Comparison of ENCODE assay signal across 23 cellular contexts in the genomic region with DNA sequence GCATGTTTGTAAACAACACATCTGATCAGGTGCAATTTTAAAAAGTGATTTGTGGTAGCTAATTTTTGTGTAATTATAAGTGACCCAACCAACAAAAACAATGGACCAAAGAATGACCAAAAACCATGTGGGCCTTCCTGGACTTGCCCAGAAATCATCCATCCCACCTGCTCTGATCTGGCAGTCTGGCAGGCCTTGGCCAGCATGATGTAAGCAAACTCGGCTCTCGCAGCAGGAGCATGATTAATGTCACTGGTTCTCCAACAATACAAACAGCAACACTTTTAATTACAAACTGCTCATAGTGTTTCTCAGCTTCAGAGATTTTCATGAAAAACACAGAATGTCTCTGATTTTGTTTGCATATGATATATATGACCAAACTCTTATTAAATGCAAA. TPM values are rescaled to one million over a fixed set of nuclear protein-coding genes. Genes with fewer than 3 reads are reported as not detected.
DNase-seq lines count a peak whose midpoint lies in the region; ATAC-seq, FAIRE-seq and TF ChIP-seq lines count a peak whose summit lies in the region.
"Had no signal": no experiment of that assay in that cellular context is flagged by ENCODE, and none has a peak within 500 bp of the region (broad histone marks: within the 10 kb centered on the region; RNA-seq: fewer than 3 reads in every experiment).

No MANE protein-coding gene starts in this region.

- CTCF ChIA-PET in activated CD4-positive, alpha-beta memory T cell treated with anti-CD3 and anti-CD28 coated beads, Interleukin-2, amount 10 ng/mL, durations not matched to agents 7 days and 5 days (lab: Charles Lee), result interaction anchor here (1.2 to 1.7 kb wide), 2 partner anchors 50 to 182 kb away, joined by 3 to 7 read pairs; no protein-coding TSS in a partner anchor
- CTCF ChIA-PET in activated CD4-positive, alpha-beta memory T cell treated with anti-CD3 and anti-CD28 coated beads for 36 hours (lab: Charles Lee), result interaction anchor here (0.6 to 2.4 kb wide), 6 partner anchors 49 to 408 kb away, joined by 3 to 9 read pairs (median 4); no protein-coding TSS in a partner anchor
- CTCF ChIA-PET in H1 (lab: Charles Lee; ENCODE audit: partially characterized antibody), result interaction anchor here (1.3 kb wide), 2 partner anchors 19 to 50 kb away, joined by 3 read pairs; no protein-coding TSS in a partner anchor

- no peak overlapping the region for H3K4me3 Mint-ChIP-seq in activated CD4-positive, alpha-beta memory T cell treated with anti-CD3 and anti-CD28 coated beads, Interleukin-2, amount 10 ng/mL, durations not matched to agents 7 days and 5 days
- no peak overlapping the region for H3K4me3 Mint-ChIP-seq in activated CD4-positive, alpha-beta memory T cell treated with anti-CD3 and anti-CD28 coated beads for 36 hours
- peak overlapping the region; percentile 41 for H3K4me3 Mint-ChIP-seq in activated T-helper 17 cell treated with anti-CD3 and anti-CD28 coated beads, Interleukin-2, amount 50 U/mL, for 72 hours
- H3K4me3 Mint-ChIP-seq in activated CD4-positive, alpha-beta T cell treated with anti-CD3 and anti-CD28 coated beads, Interleukin-2, amount 10 ng/mL, durations not matched to agents 24 days and 14 days, result no peak overlapping the region
- H3K4me3 Mint-ChIP-seq: natural killer cell treated with Interleukin-12 subunit alpha and Interleukin-12 subunit beta and Interleukin-15 and Interleukin-18, amount 100 ng/mL, for 72 hours had no signal

- no peak overlapping the region for H3K4ac ChIP-seq in H1 (replicated peaks; ENCODE audit: insufficient read length, low read depth, low read length)

- intact Hi-C loops in activated CD4-positive, alpha-beta memory T cell treated with anti-CD3 and anti-CD28 coated beads for 36 hours (cut with micrococcal nuclease), result no loop called here
- intact Hi-C loops in thyroid gland (cut with DNase I), result no loop called here
- intact Hi-C loops in activated CD4-positive, alpha-beta T cell treated with anti-CD3 and anti-CD28 coated beads, Interleukin-2, amount 10 ng/mL, durations not matched to agents 24 days and 14 days (cut with micrococcal nuclease), result no loop called here

- DNase-seq in activated CD4-positive, alpha-beta memory T cell treated with anti-CD3 and anti-CD28 coated beads, Interleukin-2, amount 10 ng/mL, durations not matched to agents 7 days and 5 days, result no peak
- DNase-seq in activated CD4-positive, alpha-beta memory T cell treated with anti-CD3 and anti-CD28 coated beads for 36 hours, result no peak
- DNase-seq in H1 (ENCODE audit: low read depth in 1 of 2, low spot score in 2 of 2) (no peak), thyroid gland (peak in 1 of 2 donors; percentile 40), upper lobe of left lung (no peak)
- DNase-seq in activated CD8-positive, alpha-beta memory T cell treated with anti-CD3 and anti-CD28 coated beads, Interleukin-2, amount 50 U/mL, for 4 hours, result no peak
- DNase-seq in activated CD4-positive, alpha-beta T cell treated with anti-CD3 and anti-CD28 coated beads, Interleukin-2, amount 10 ng/mL, durations not matched to agents 24 days and 14 days, result no peak
- DNase-seq: activated CD4-positive, alpha-beta T cell treated with anti-CD3 and anti-CD28 coated beads, Interleukin-2, amount 50 U/mL, for 48 hours; left cardiac atrium; mesendoderm; PC-3; SIG-M5; stimulated activated CD4-positive, alpha-beta T cell treated with anti-CD3 and anti-CD28 coated beads, Interleukin-4, amount 100 ng/mL, for 1 hour; uterus; WERI-Rb-1 had no signal

- 96% methylated on average over 2 of the region's 2 CpGs; no CpG with 5 or more reads in 1 of the 2 experiments for WGBS in H1 (ENCODE audit: extremely low coverage in 1 of 2, insufficient coverage in 1 of 2, insufficient read length in 1 of 2, insufficient replicate concordance in 2 of 2, low coverage in 1 of 2, low lambda C conversion rate in 2 of 2, missing lambda C conversion rate in 1 of 2), 2 experiments
- WGBS in thyroid gland, 2 donors, result 41 to 84% methylated on average over 2 of the region's 2 CpGs
- 58 to 68% methylated on average over 2 of the region's 2 CpGs for WGBS in upper lobe of left lung, 2 donors

- no peak overlapping the region for H3K56ac ChIP-seq in H1 (replicated peaks; ENCODE audit: insufficient read length, low read depth, low read length)

- no peak overlapping the region for H2AK5ac ChIP-seq in H1 (ENCODE audit: low read depth, low read length)

- no peak overlapping the region for H3K23ac ChIP-seq in H1 (ENCODE audit: insufficient read length)

- no peaks in the 10 kb centered on the region for H3K9me3 Mint-ChIP-seq in activated CD4-positive, alpha-beta memory T cell treated with anti-CD3 and anti-CD28 coated beads, Interleukin-2, amount 10 ng/mL, durations not matched to agents 7 days and 5 days
- H3K9me3 Mint-ChIP-seq in activated CD4-positive, alpha-beta memory T cell treated with anti-CD3 and anti-CD28 coated beads for 36 hours, result no peaks in the 10 kb centered on the region
- no peaks in the 10 kb centered on the region for H3K9me3 Mint-ChIP-seq in activated T-helper 17 cell treated with anti-CD3 and anti-CD28 coated beads, Interleukin-2, amount 50 U/mL, for 72 hours
- H3K9me3 Mint-ChIP-seq in activated CD4-positive, alpha-beta T cell treated with anti-CD3 and anti-CD28 coated beads, Interleukin-2, amount 10 ng/mL, durations not matched to agents 24 days and 14 days, result no peaks in the 10 kb centered on the region
- H3K9me3 Mint-ChIP-seq: activated naive CD4-positive, alpha-beta T cell treated with anti-CD3 and anti-CD28 coated beads, Interleukin-2, amount 50 U/mL, for 72 hours; activated T-cell treated with anti-CD3 and anti-CD28 coated beads, Interleukin-2, amount 50 U/mL, for 72 hours; natural killer cell treated with Interleukin-12 subunit alpha and Interleukin-12 subunit beta and Interleukin-15 and Interleukin-18, amount 100 ng/mL, for 72 hours had no signal

- peaks cover 28% of the 10 kb centered on the region for H3K4me1 Mint-ChIP-seq in activated CD4-positive, alpha-beta memory T cell treated with anti-CD3 and anti-CD28 coated beads, Interleukin-2, amount 10 ng/mL, durations not matched to agents 7 days and 5 days
- peaks cover 30% of the 10 kb centered on the region for H3K4me1 Mint-ChIP-seq in activated CD4-positive, alpha-beta memory T cell treated with anti-CD3 and anti-CD28 coated beads for 36 hours (ENCODE audit: low read depth)
- peaks cover 5% of the 10 kb centered on the region for H3K4me1 Mint-ChIP-seq in activated T-helper 17 cell treated with anti-CD3 and anti-CD28 coated beads, Interleukin-2, amount 50 U/mL, for 72 hours
- H3K4me1 Mint-ChIP-seq in activated CD4-positive, alpha-beta T cell treated with anti-CD3 and anti-CD28 coated beads, Interleukin-2, amount 10 ng/mL, durations not matched to agents 24 days and 14 days, result peaks cover 19% of the 10 kb centered on the region

- H2BK20ac ChIP-seq in H1 (ENCODE audit: low read length), result no peak overlapping the region

- H2BK5ac ChIP-seq in H1 (ENCODE audit: low read depth, low read length), result no peak overlapping the region

- no peak overlapping the region for H2BK15ac ChIP-seq in H1 (ENCODE audit: low read length)

- H3K9ac ChIP-seq in H1 (replicated peaks in 1 of 4; ENCODE audit: extremely low read depth in 1 of 4, low read depth in 3 of 4, low read length in 3 of 4), result no peak overlapping the region
- H3K9ac ChIP-seq: BLaER1 had no signal

- H3K79me1 ChIP-seq in H1 (ENCODE audit: low read depth, low read length), result no peaks in the 10 kb centered on the region

- no peaks in the 10 kb centered on the region for H4K20me1 ChIP-seq in H1 (replicated peaks in 1 of 2; ENCODE audit: control insufficient read depth in 1 of 2, insufficient read depth in 2 of 2, low read length in 2 of 2)
- H4K20me1 ChIP-seq: BLaER1 had no signal

- POLR2A ChIA-PET in activated CD4-positive, alpha-beta memory T cell treated with anti-CD3 and anti-CD28 coated beads, Interleukin-2, amount 10 ng/mL, durations not matched to agents 7 days and 5 days (lab: Charles Lee), result interaction anchor here (1.0 to 2.3 kb wide), 4 partner anchors 10 to 204 kb away, joined by 3 to 7 read pairs (median 4); partner anchors contain the start of gene DYNLRB1
- POLR2A ChIA-PET in activated CD4-positive, alpha-beta memory T cell treated with anti-CD3 and anti-CD28 coated beads for 36 hours (lab: Charles Lee), result interaction anchor here (1.5 kb wide), 1 partner anchor 203 kb away, joined by 5 read pairs; the partner anchor contains the start of gene DYNLRB1
- POLR2A ChIA-PET in H1 (lab: Charles Lee; ENCODE audit: partially characterized antibody), result no interaction called here

- TF ChIP-seq CTCF in H1 (IDR thresholded peaks at IDR 0.05; ENCODE audit: control extremely low read depth in 1 of 3, insufficient read depth in 1 of 3, low read depth in 1 of 3, low read length in 3 of 3) (no peak), thyroid gland (IDR thresholded peaks at IDR 0.05) (no peak), upper lobe of left lung (IDR thresholded peaks at IDR 0.05) (no peak)

- H3K36me3 ChIP-seq in H1 (ENCODE audit: control insufficient read depth in 2 of 4, insufficient read depth in 4 of 4, low read length in 3 of 4) (peaks cover 0 to 3% (median 0%) of the 10 kb centered on the region in 4 experiments; a peak in 2 of 8 replicates), thyroid gland (peaks cover 3 to 6% of the 10 kb centered on the region in 2 donors), upper lobe of left lung (peaks cover 5 to 52% (median 31%) of the 10 kb centered on the region in 4 donors)
- H3K36me3 ChIP-seq: prostate gland, uterus had no signal

- peaks cover 26% of the 10 kb centered on the region for H3K36me3 Mint-ChIP-seq in activated CD4-positive, alpha-beta memory T cell treated with anti-CD3 and anti-CD28 coated beads, Interleukin-2, amount 10 ng/mL, durations not matched to agents 7 days and 5 days (ENCODE audit: low read depth)
- peaks cover 7% of the 10 kb centered on the region for H3K36me3 Mint-ChIP-seq in activated CD4-positive, alpha-beta memory T cell treated with anti-CD3 and anti-CD28 coated beads for 36 hours
- peaks cover 82% of the 10 kb centered on the region for H3K36me3 Mint-ChIP-seq in activated T-helper 17 cell treated with anti-CD3 and anti-CD28 coated beads, Interleukin-2, amount 50 U/mL, for 72 hours (ENCODE audit: low read depth)
- peaks cover 27% of the 10 kb centered on the region for H3K36me3 Mint-ChIP-seq in activated CD4-positive, alpha-beta T cell treated with anti-CD3 and anti-CD28 coated beads, Interleukin-2, amount 10 ng/mL, durations not matched to agents 24 days and 14 days (ENCODE audit: low read depth)
- H3K36me3 Mint-ChIP-seq: activated naive CD4-positive, alpha-beta T cell treated with anti-CD3 and anti-CD28 coated beads, Interleukin-2, amount 50 U/mL, for 72 hours had no signal

- H3K4me2 ChIP-seq in H1 (ENCODE audit: insufficient read depth in 1 of 2, low read depth in 2 of 2, low read length in 2 of 2), result no peak overlapping the region
- H3K4me2 ChIP-seq: A549, BLaER1 had no signal

- H3K27me3 ChIP-seq in H1 (replicated peaks in 1 of 4; ENCODE audit: control insufficient read depth in 3 of 4, extremely low read depth in 1 of 4, insufficient read depth in 3 of 4, low read length in 3 of 4) (no peaks in the 10 kb centered on the region), thyroid gland (no peaks in the 10 kb centered on the region), upper lobe of left lung (no peaks in the 10 kb centered on the region)
- H3K27me3 ChIP-seq: BLaER1, uterus had no signal

- no peak overlapping the region for H3K27ac ChIP-seq in H1 (ENCODE audit: low read depth, low read length)
- peak overlapping the region; percentile 29 to 45 (median 42) for H3K27ac ChIP-seq in thyroid gland
- H3K27ac ChIP-seq in upper lobe of left lung, result no peak overlapping the region
- H3K27ac ChIP-seq: A549, BLaER1, prostate gland, uterus, WERI-Rb-1 had no signal

- TF ChIP-seq EP300 in H1 (IDR thresholded peaks at IDR 0.05; ENCODE audit: borderline replicate concordance in 1 of 2, low read depth in 2 of 2, low read length in 2 of 2) (no peak), upper lobe of left lung (IDR thresholded peaks at IDR 0.05) (no peak)

- no peak for ATAC-seq in activated T-helper 17 cell treated with anti-CD3 and anti-CD28 coated beads, Interleukin-2, amount 50 U/mL, for 72 hours (replicated peaks)
- ATAC-seq in upper lobe of left lung (ENCODE audit: low FRiP score in 2 of 2), result no peak
- ATAC-seq: A549, HCT116, left cardiac atrium, PC-3 had no signal

- peak overlapping the region; percentile 15 for H3K27ac Mint-ChIP-seq in activated CD4-positive, alpha-beta memory T cell treated with anti-CD3 and anti-CD28 coated beads, Interleukin-2, amount 10 ng/mL, durations not matched to agents 7 days and 5 days
- H3K27ac Mint-ChIP-seq in activated CD4-positive, alpha-beta memory T cell treated with anti-CD3 and anti-CD28 coated beads for 36 hours, result no peak overlapping the region
- H3K27ac Mint-ChIP-seq in activated T-helper 17 cell treated with anti-CD3 and anti-CD28 coated beads, Interleukin-2, amount 50 U/mL, for 72 hours, result peak overlapping the region; percentile 85
- no peak overlapping the region for H3K27ac Mint-ChIP-seq in activated CD4-positive, alpha-beta T cell treated with anti-CD3 and anti-CD28 coated beads, Interleukin-2, amount 10 ng/mL, durations not matched to agents 24 days and 14 days
- H3K27ac Mint-ChIP-seq: activated naive CD4-positive, alpha-beta T cell treated with anti-CD3 and anti-CD28 coated beads, Interleukin-2, amount 50 U/mL, for 72 hours; activated T-cell treated with anti-CD3 and anti-CD28 coated beads, Interleukin-2, amount 50 U/mL, for 72 hours; natural killer cell treated with Interleukin-12 subunit alpha and Interleukin-12 subunit beta and Interleukin-15 and Interleukin-18, amount 100 ng/mL, for 72 hours had no signal

- peak overlapping the region; percentile 46; the same call in 1 of the 2 replicates for H4K8ac ChIP-seq in H1 (ENCODE audit: extremely low read depth, insufficient read depth, low read length)

- no peak for TF ChIP-seq RAD21 in H1 (IDR thresholded peaks at IDR 0.05 in 1 of 2, conservative IDR thresholded peaks at IDR 0.05 in 1 of 2; ENCODE audit: low read depth in 2 of 2, low read length in 2 of 2)

- H3K4me1 ChIP-seq in H1 (replicated peaks in 1 of 4; ENCODE audit: control insufficient read depth in 3 of 4, insufficient read depth in 4 of 4, low read length in 3 of 4) (no peaks in the 10 kb centered on the region), thyroid gland (peaks cover 12 to 32% of the 10 kb centered on the region in 2 donors), upper lobe of left lung (no peaks in the 10 kb centered on the region)
- H3K4me1 ChIP-seq: A549, BLaER1, prostate gland, uterus had no signal

- FAIRE-seq in H1 (lab: Jason Lieb, UNC), result no peak
- FAIRE-seq: A549 had no signal

- no peaks in the 10 kb centered on the region for H3K79me2 ChIP-seq in H1 (ENCODE audit: control insufficient read depth in 1 of 2, insufficient read depth in 2 of 2, low read length in 2 of 2)

- TF ChIP-seq POLR2A in H1 (IDR thresholded peaks at IDR 0.05; ENCODE audit: control extremely low read depth in 1 of 2, low read depth in 2 of 2, low read length in 2 of 2) (no peak), thyroid gland (IDR thresholded peaks at IDR 0.05) (no peak), upper lobe of left lung (IDR thresholded peaks at IDR 0.05) (no peak)

- no peak overlapping the region for H3K14ac ChIP-seq in H1 (ENCODE audit: insufficient read length)

- no peak overlapping the region for H3K18ac ChIP-seq in H1 (ENCODE audit: extremely low read depth, low read length)

- no peaks in the 10 kb centered on the region for H3K27me3 Mint-ChIP-seq in activated CD4-positive, alpha-beta memory T cell treated with anti-CD3 and anti-CD28 coated beads, Interleukin-2, amount 10 ng/mL, durations not matched to agents 7 days and 5 days
- H3K27me3 Mint-ChIP-seq in activated CD4-positive, alpha-beta memory T cell treated with anti-CD3 and anti-CD28 coated beads for 36 hours, result no peaks in the 10 kb centered on the region
- no peaks in the 10 kb centered on the region for H3K27me3 Mint-ChIP-seq in activated T-helper 17 cell treated with anti-CD3 and anti-CD28 coated beads, Interleukin-2, amount 50 U/mL, for 72 hours
- H3K27me3 Mint-ChIP-seq in activated CD4-positive, alpha-beta T cell treated with anti-CD3 and anti-CD28 coated beads, Interleukin-2, amount 10 ng/mL, durations not matched to agents 24 days and 14 days, result no peaks in the 10 kb centered on the region
- H3K27me3 Mint-ChIP-seq: natural killer cell treated with Interleukin-12 subunit alpha and Interleukin-12 subunit beta and Interleukin-15 and Interleukin-18, amount 100 ng/mL, for 72 hours had no signal

- peak overlapping the region; percentile 18 for H2BK120ac ChIP-seq in H1 (replicated peaks; ENCODE audit: low read depth, low read length)

- H4K5ac ChIP-seq in H1 (ENCODE audit: insufficient read length, low read depth, low read length), result no peak overlapping the region

- H3K9me3 ChIP-seq in H1 (ENCODE audit: insufficient read depth in 2 of 2, low read depth in 1 of 2, low read length in 1 of 2) (no peaks in the 10 kb centered on the region), thyroid gland (no peaks in the 10 kb centered on the region), upper lobe of left lung (no peaks in the 10 kb centered on the region)
- H3K9me3 ChIP-seq: A549, BLaER1, prostate gland, uterus had no signal

- no peak overlapping the region for H4K91ac ChIP-seq in H1 (replicated peaks; ENCODE audit: insufficient read length, low read length)

- H3K23me2 ChIP-seq in H1 (ENCODE audit: low read depth, low read length), result no peaks in the 10 kb centered on the region

- no peak overlapping the region for H2BK12ac ChIP-seq in H1 (ENCODE audit: low read depth, low read length)

- H2AFZ ChIP-seq in H1 (ENCODE audit: low read length), result no peak overlapping the region

- H3K4me3 ChIP-seq in H1 (ENCODE audit: extremely low read depth in 1 of 4, insufficient read depth in 2 of 4, low read depth in 3 of 4, low read length in 4 of 4) (no peak overlapping the region), thyroid gland (replicated peaks in 1 of 3) (no peak overlapping the region), upper lobe of left lung (no peak overlapping the region)
- H3K4me3 ChIP-seq: A549, BLaER1, prostate gland, uterus had no signal

RNA-seq across cellular contexts. Expression of gene TP53INP2, which starts 16.1 kb away (rescaled TPM):
- 1 to 10 TPM; 3.3 TPM for total RNA-seq in activated CD4-positive, alpha-beta memory T cell treated with anti-CD3 and anti-CD28 coated beads, Interleukin-2, amount 10 ng/mL, durations not matched to agents 7 days and 5 days
- total RNA-seq in activated CD4-positive, alpha-beta memory T cell treated with anti-CD3 and anti-CD28 coated beads for 36 hours, result 1 to 10 TPM; 2.3 to 2.5 TPM
- total RNA-seq in activated T-helper 17 cell treated with anti-CD3 and anti-CD28 coated beads, Interleukin-2, amount 50 U/mL, for 72 hours, result 1 to 10 TPM; 4.1 to 9.2 TPM
- total RNA-seq in H1 (2021; fragmentation: NEBNext Ultra II Directional; extraction: Animal tissue kit (Norgen Biotek cat#: 25700)), result 4.5 and 4.8 TPM in 2 replicates
- 2.4 and 2.9 TPM in 2 replicates for polyA plus RNA-seq in H1 (2011; rRNA removed)
- polyA plus RNA-seq in H1 (2011; cell fraction: cytosol; rRNA removed), result 1.3 TPM
- polyA plus RNA-seq in H1 (2011; cell fraction: nucleus; rRNA removed), result 2.2 TPM
- 2.9 to 5.4 TPM (median 4.0 TPM) in 4 replicates for polyA plus RNA-seq in H1 (2012, experiment 1 of 2)
- polyA plus RNA-seq in H1 (2012, experiment 2 of 2), result 4.6 TPM
- 4.5 TPM for polyA plus RNA-seq in H1 (2013, experiment 1 of 2)
- polyA plus RNA-seq in H1 (2013, experiment 2 of 2), result 4.8 TPM
- 1.3 and 2.4 TPM in 2 replicates for polyA minus RNA-seq in H1 (2011; rRNA and poly(A)+ RNA removed)
- 2.3 TPM for polyA minus RNA-seq in H1 (2011; cell fraction: cytosol; rRNA and poly(A)+ RNA removed)
- 2.4 TPM for polyA minus RNA-seq in H1 (2011; cell fraction: nucleus; rRNA and poly(A)+ RNA removed)
- total RNA-seq in thyroid gland (10 to 100 TPM; 21.9 to 39.7 (median 31.2) TPM), upper lobe of left lung (10 to 100 TPM; 11.2 to 26.1 (median 16.5) TPM)
- 2.3 and 2.7 TPM in 2 replicates for total RNA-seq in activated CD4-positive, alpha-beta T cell treated with anti-CD3 and anti-CD28 coated beads, Interleukin-2, amount 10 ng/mL, durations not matched to agents 24 days and 14 days

RNA-seq across cellular contexts. Expression of gene PIGU, which starts 43.4 kb away (rescaled TPM):
- total RNA-seq in activated CD4-positive, alpha-beta memory T cell treated with anti-CD3 and anti-CD28 coated beads, Interleukin-2, amount 10 ng/mL, durations not matched to agents 7 days and 5 days, result 10 to 100 TPM; 18.3 to 18.6 TPM
- 10 to 100 TPM; 19.0 to 21.3 TPM for total RNA-seq in activated CD4-positive, alpha-beta memory T cell treated with anti-CD3 and anti-CD28 coated beads for 36 hours
- 10 to 100 TPM; 17.3 to 23.0 TPM for total RNA-seq in activated T-helper 17 cell treated with anti-CD3 and anti-CD28 coated beads, Interleukin-2, amount 50 U/mL, for 72 hours
- total RNA-seq in H1 (2021; fragmentation: NEBNext Ultra II Directional; extraction: Animal tissue kit (Norgen Biotek cat#: 25700)), result 27.9 and 28.3 TPM in 2 replicates
- 80.9 and 117 TPM in 2 replicates for polyA plus RNA-seq in H1 (2011; rRNA removed)
- polyA plus RNA-seq in H1 (2011; cell fraction: cytosol; rRNA removed), result 64.1 TPM
- polyA plus RNA-seq in H1 (2011; cell fraction: nucleus; rRNA removed), result 33.7 TPM
- 31.2 to 32.5 TPM (median 31.9 TPM) in 4 replicates for polyA plus RNA-seq in H1 (2012, experiment 1 of 2)
- polyA plus RNA-seq in H1 (2012, experiment 2 of 2), result 32.1 TPM
- polyA plus RNA-seq in H1 (2013, experiment 1 of 2), result 72.9 TPM
- 73.5 TPM for polyA plus RNA-seq in H1 (2013, experiment 2 of 2)
- polyA minus RNA-seq in H1 (2011; rRNA and poly(A)+ RNA removed), result 73.7 and 78.8 TPM in 2 replicates
- polyA minus RNA-seq in H1 (2011; cell fraction: cytosol; rRNA and poly(A)+ RNA removed), result 20.8 TPM
- polyA minus RNA-seq in H1 (2011; cell fraction: nucleus; rRNA and poly(A)+ RNA removed), result 27.6 TPM
- 10 to 100 TPM; 12.1 to 25.8 (median 18.0) TPM for total RNA-seq in thyroid gland
- total RNA-seq in activated CD4-positive, alpha-beta T cell treated with anti-CD3 and anti-CD28 coated beads, Interleukin-2, amount 10 ng/mL, durations not matched to agents 24 days and 14 days, result 26.4 and 27.1 TPM in 2 replicates
- total RNA-seq in upper lobe of left lung, result 10 to 100 TPM in 5 of 6 donors, 1 to 10 TPM in 1; 8.0 to 17.1 (median 12.7) TPM

Comparison
In these comparisons a context has a peak if more than half of its experiments do, and no peak if none do; other contexts are left out.
1. H3K27ac Mint-ChIP-seq: peak in activated CD4-positive, alpha-beta memory T cell treated with anti-CD3 and anti-CD28 coated beads, Interleukin-2, amount 10 ng/mL, durations not matched to agents 7 days and 5 days (single experiment) and activated T-helper 17 cell treated with anti-CD3 and anti-CD28 coated beads, Interleukin-2, amount 50 U/mL, for 72 hours (single experiment); none in activated CD4-positive, alpha-beta memory T cell treated with anti-CD3 and anti-CD28 coated beads for 36 hours (single experiment) and activated CD4-positive, alpha-beta T cell treated with anti-CD3 and anti-CD28 coated beads, Interleukin-2, amount 10 ng/mL, durations not matched to agents 24 days and 14 days (single experiment).
2. H3K27ac ChIP-seq: peak in thyroid gland (3 of 3); none in H1 (single experiment) and upper lobe of left lung (0 of 4).